1 cellular context compared by ENCODE assay signal in the genomic region with DNA sequence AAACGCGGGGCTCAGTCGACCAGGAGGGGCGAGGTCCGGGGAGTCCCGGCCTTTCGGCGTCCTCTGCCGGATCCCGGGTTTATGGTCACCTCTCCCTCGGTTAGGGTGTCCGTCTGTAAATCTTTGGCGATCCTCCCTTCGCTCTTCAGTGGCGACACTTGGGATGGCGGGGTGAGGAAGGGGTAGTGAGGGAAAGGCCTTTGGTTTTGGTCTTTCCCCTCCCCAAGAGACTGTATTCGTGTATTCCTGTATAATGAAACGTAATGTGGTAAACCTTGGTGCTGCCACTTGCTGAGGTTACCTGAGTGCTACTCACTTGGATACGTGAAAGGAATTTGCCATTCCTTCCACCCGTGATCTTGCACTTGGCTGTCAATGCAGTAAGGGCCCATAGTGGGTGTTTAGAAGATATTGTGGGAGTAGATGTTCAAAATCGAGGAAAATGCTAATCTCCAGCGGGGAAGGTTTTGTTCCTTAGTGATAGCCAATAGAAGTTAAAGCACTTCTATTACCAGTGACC.
TF ChIP-seq lines count a peak whose summit lies in the region.

No MANE protein-coding gene starts in this region.

TF ChIP-seq in HCT116, 20 proteins besides CTCF, POLR2A, EP300 and RAD21:
- TF ChIP-seq REST (IDR thresholded peaks at IDR 0.05; ENCODE audit: low read depth) = no peak
- TF ChIP-seq YY1 (IDR thresholded peaks at IDR 0.05; ENCODE audit: extremely low read depth, insufficient replicate concordance, low read depth, low read length) = no peak
